Comparison of ENCODE assay signal across 22 cellular contexts in genomic region chr1:201192478-201192804, GRCh38. TPM values are rescaled to one million over a fixed set of nuclear protein-coding genes. Genes with fewer than 3 reads are reported as not detected.
DNase-seq lines count a peak whose midpoint lies in the region; ATAC-seq, FAIRE-seq and TF ChIP-seq lines count a peak whose summit lies in the region.
"Had no signal": no experiment of that assay in that cellular context is flagged by ENCODE, and none has a peak within 500 bp of the region (broad histone marks: within the 10 kb centered on the region; RNA-seq: fewer than 3 reads in every experiment).

No MANE protein-coding gene starts in this region.

- H3K9me3 Mint-ChIP-seq in astrocyte (ENCODE audit: unreplicated experiment): peaks cover 3% of the 10 kb centered on the region
- H3K9me3 Mint-ChIP-seq: activated naive CD4-positive, alpha-beta T cell treated with anti-CD3 and anti-CD28 coated beads for 36 hours; GM23338; natural killer cell treated with Interleukin-12 subunit alpha and Interleukin-12 subunit beta and Interleukin-15 and Interleukin-18, amount 100 ng/mL, for 72 hours; stimulated activated naive CD8-positive, alpha-beta T cell treated with anti-CD3 and anti-CD28 coated beads, Interleukin-15, amount 100 ng/mL, for 72 hours had no signal

- H3K9ac ChIP-seq in astrocyte (ENCODE audit: low read length): no peak overlapping the region
- H3K9ac ChIP-seq: KMS-11 had no signal

- H3K4me2 ChIP-seq in astrocyte (ENCODE audit: low read length): no peak overlapping the region
- H3K4me2 ChIP-seq: GM23338, KMS-11 had no signal

- peaks cover 14% of the 10 kb centered on the region for H3K4me1 ChIP-seq in astrocyte (ENCODE audit: insufficient read depth, low read length)
- H3K4me1 ChIP-seq: lower lobe of right lung had no signal

- H3K4me1 Mint-ChIP-seq in astrocyte (ENCODE audit: low read depth, unreplicated experiment): peaks cover 5% of the 10 kb centered on the region

- FAIRE-seq in astrocyte (lab: Jason Lieb, UNC): no peak
- no peak for FAIRE-seq in GM12892 (lab: Jason Lieb, UNC)
- FAIRE-seq: D721Med had no signal

- no peaks in the 10 kb centered on the region for H3K27me3 ChIP-seq in astrocyte (ENCODE audit: insufficient read depth, low read length)
- H3K27me3 ChIP-seq: BE2C had no signal

- no peak overlapping the region for H3K4me3 ChIP-seq in astrocyte (ENCODE audit: insufficient read depth, low read depth, low read length)
- H3K4me3 ChIP-seq: GM23338, lower lobe of right lung, SK-N-MC had no signal

- no peak for ATAC-seq in GM19023 (IDR thresholded peaks at IDR 0.05; ENCODE audit: unreplicated experiment)
- ATAC-seq: GM23338 had no signal

- H3K36me3 Mint-ChIP-seq in astrocyte (ENCODE audit: low read depth, unreplicated experiment): no peaks in the 10 kb centered on the region
- H3K36me3 Mint-ChIP-seq: natural killer cell treated with Interleukin-12 subunit alpha and Interleukin-12 subunit beta and Interleukin-15 and Interleukin-18, amount 100 ng/mL, for 72 hours had no signal

- no peak overlapping the region for H3K4me3 Mint-ChIP-seq in astrocyte (ENCODE audit: unreplicated experiment)
- H3K4me3 Mint-ChIP-seq: activated naive CD4-positive, alpha-beta T cell treated with anti-CD3 and anti-CD28 coated beads for 36 hours; GM23338; natural killer cell treated with Interleukin-12 subunit alpha and Interleukin-12 subunit beta and Interleukin-15 and Interleukin-18, amount 100 ng/mL, for 72 hours; stimulated activated naive CD8-positive, alpha-beta T cell treated with anti-CD3 and anti-CD28 coated beads, Interleukin-15, amount 100 ng/mL, for 72 hours had no signal

- H3K27ac ChIP-seq in astrocyte (ENCODE audit: low read depth, low read length): peak overlapping the region; percentile 40
- H3K27ac ChIP-seq: HL-60, KMS-11, lower lobe of right lung, SK-N-MC had no signal

- peaks cover 44% of the 10 kb centered on the region for H3K27me3 Mint-ChIP-seq in astrocyte (ENCODE audit: low read depth, unreplicated experiment)

- TF ChIP-seq POLR2A in GM12892 (IDR thresholded peaks at IDR 0.05; ENCODE audit: low read depth, low read length): no peak

- H2AFZ ChIP-seq in astrocyte (ENCODE audit: low read depth, low read length): no peak overlapping the region
- H2AFZ ChIP-seq: GM23338 had no signal

- DNase-seq in EH (ENCODE audit: low read depth) (peak; percentile 27), astrocyte (ENCODE audit: low read depth) (no peak), myocyte (ENCODE audit: low read depth) (peak; percentile 31), stromal cell of bone marrow (ENCODE audit: low read depth) (peak; percentile 31), SKM-1 (lab: John Stamatoyannopoulos, UW; ENCODE audit: unreplicated experiment) (no peak), GM12892 (ENCODE audit: insufficient read length) (no peak), NCI-H1930 (lab: John Stamatoyannopoulos, UW) (no peak)
- DNase-seq: activated CD4-positive, alpha-beta T cell treated with anti-CD3 and anti-CD28 coated beads for 1 hour; activated naive CD4-positive, alpha-beta T cell treated with anti-CD3 and anti-CD28 coated beads for 36 hours; BE2C; cortex of kidney; lower lobe of right lung; NCI-H1105; NCI-H774 had no signal

- no peaks in the 10 kb centered on the region for H4K20me1 ChIP-seq in astrocyte (ENCODE audit: insufficient read depth, low read length)

- no peaks in the 10 kb centered on the region for H3K9me3 ChIP-seq in astrocyte (ENCODE audit: insufficient read depth, low read depth, low read length)
- H3K9me3 ChIP-seq: BE2C, lower lobe of right lung had no signal

- H3K27ac Mint-ChIP-seq in astrocyte (ENCODE audit: unreplicated experiment): no peak overlapping the region
- H3K27ac Mint-ChIP-seq: activated naive CD4-positive, alpha-beta T cell treated with anti-CD3 and anti-CD28 coated beads for 36 hours; GM23338; natural killer cell treated with Interleukin-12 subunit alpha and Interleukin-12 subunit beta and Interleukin-15 and Interleukin-18, amount 100 ng/mL, for 72 hours; stimulated activated naive CD8-positive, alpha-beta T cell treated with anti-CD3 and anti-CD28 coated beads, Interleukin-15, amount 100 ng/mL, for 72 hours had no signal

- TF ChIP-seq CTCF in astrocyte (IDR thresholded peaks at IDR 0.05; ENCODE audit: insufficient read depth, low read depth, low read length): no peak

- H3K36me3 ChIP-seq in astrocyte (ENCODE audit: insufficient read depth, low read length): no peaks in the 10 kb centered on the region
- H3K36me3 ChIP-seq: BE2C, lower lobe of right lung had no signal

- no peaks in the 10 kb centered on the region for H3K79me2 ChIP-seq in astrocyte (ENCODE audit: insufficient read depth, low read length)

RNA-seq across cellular contexts. Expression of gene IGFN1, which starts 1.8 kb away (rescaled TPM):
- total RNA-seq in astrocyte (0.02 TPM in 1 of 2 replicates, not detected in the other), myocyte (0.26 and 0.29 TPM in 2 replicates)
- polyA plus RNA-seq in myocyte (2012): 0.08 TPM
- 0.04 TPM for polyA plus RNA-seq in GM12892 (2012; ENCODE audit: missing spikeins)
- total RNA-seq: activated naive CD4-positive, alpha-beta T cell treated with anti-CD3 and anti-CD28 coated beads for 36 hours; GM23338; natural killer cell treated with Interleukin-12 subunit alpha and Interleukin-12 subunit beta and Interleukin-15 and Interleukin-18, amount 100 ng/mL, for 72 hours had no signal
- polyA plus RNA-seq: GM23338 had no signal

RNA-seq across cellular contexts. Expression of gene TMEM9, which starts 38.2 kb away (rescaled TPM):
- total RNA-seq in astrocyte (87.8 and 88.1 TPM in 2 replicates), myocyte (86.5 and 88.2 TPM in 2 replicates)
- 109 TPM for polyA plus RNA-seq in myocyte (2012)
- polyA plus RNA-seq in GM12892 (2012; ENCODE audit: missing spikeins): 31.1 TPM

Comparison
In these comparisons a context has a peak if more than half of its experiments do, and no peak if none do; other contexts are left out.
1. DNase-seq: peak in EH (single experiment), myocyte (single experiment) and stromal cell of bone marrow (single experiment); none in astrocyte (single experiment), SKM-1 (single experiment), GM12892 (single experiment) and NCI-H1930 (0 of 2).